Comparison of ENCODE assay signal across 8 cellular contexts in the genomic region with DNA sequence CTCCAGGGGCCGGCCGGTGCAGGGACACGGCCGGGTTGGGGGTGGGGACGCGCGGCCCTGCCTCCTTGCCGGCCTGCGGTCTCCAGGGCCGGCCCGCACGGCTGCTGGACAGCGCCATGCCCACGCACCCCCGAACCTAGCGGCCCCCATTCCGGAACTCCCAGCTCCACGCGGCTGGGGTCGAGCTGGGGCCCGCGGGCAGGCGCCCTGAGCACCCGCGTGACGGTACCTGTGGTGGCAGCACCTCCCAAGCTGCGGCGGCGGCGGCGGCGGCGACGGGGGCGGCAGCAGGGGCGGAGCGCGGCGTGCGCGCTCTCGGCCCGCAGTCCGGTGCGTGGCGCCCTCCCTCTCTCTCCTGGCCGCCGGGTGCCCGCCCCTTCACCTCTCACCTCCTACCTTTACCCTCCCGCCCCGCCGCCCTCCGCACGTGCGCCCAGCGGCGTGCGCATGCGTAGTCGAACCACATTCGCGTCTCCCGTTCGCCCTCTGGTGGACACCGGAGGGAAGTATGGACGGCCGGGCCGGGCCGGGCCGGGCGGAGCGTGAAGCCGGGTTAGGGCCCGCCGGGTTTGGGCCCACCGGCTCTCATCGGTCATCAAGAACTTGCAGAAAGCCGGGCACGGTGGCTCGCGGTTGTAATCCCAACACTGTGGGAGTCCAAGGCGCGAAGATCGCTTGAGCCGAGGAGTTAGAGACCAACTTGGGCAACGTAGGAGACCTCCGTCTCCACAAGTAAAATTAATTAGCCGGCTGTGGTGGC. TPM values are rescaled to one million over a fixed set of nuclear protein-coding genes. Genes with fewer than 3 reads are reported as not detected.
DNase-seq lines count a peak whose midpoint lies in the region; ATAC-seq and TF ChIP-seq lines count a peak whose summit lies in the region.

A gene (minus strand): TSS at position 372 of the 760 bp plus-strand sequence. CDS start 32,948 bp downstream, outside the sequence.

- intact Hi-C loops in left lung (cut with DNase I), result loop anchor here (5.0 to 10.0 kb wide), 2 partner anchors 51 to 53 kb away; no protein-coding TSS in a partner anchor

- no peaks in the 10 kb centered on the region for H3K27me3 ChIP-seq in left lung

- DNase-seq in GM19240 (ENCODE audit: insufficient read length, low spot score) (peak; percentile 77), NCI-H748 (lab: John Stamatoyannopoulos, UW; ENCODE audit: unreplicated experiment) (peak; percentile 82), dedifferentiated amniotic fluid mesenchymal stem cell (ENCODE audit: extremely low spot score) (peak; percentile 42), left lung (peak; percentile 93 to 97)
- peak; percentile 96 for DNase-seq in activated CD4-positive, alpha-beta T cell treated with anti-CD3 and anti-CD28 coated beads, Interleukin-2, amount 50 U/mL, for 1 hour
- peak; percentile 94 for DNase-seq in stimulated activated CD4-positive, alpha-beta T cell treated with anti-CD3 and anti-CD28 coated beads, Interleukin-2, amount 100 ng/mL, for 4 hours (ENCODE audit: low read depth)

- peak within 1 kb of the TSS; percentile 94 for H3K27ac ChIP-seq in C4-2B
- H3K27ac ChIP-seq in left lung, result peak within 1 kb of the TSS; percentile 65 to 81

- peak within 1 kb of the TSS; percentile 92 to 96 for H3K4me3 ChIP-seq in left lung

- ATAC-seq in HG03457 (IDR thresholded peaks at IDR 0.05; ENCODE audit: unreplicated experiment) (peak; percentile 83), left lung (peak; percentile 96)

- no peaks in the 10 kb centered on the region for H3K9me3 ChIP-seq in left lung

- H3K4me1 ChIP-seq in left lung, result peaks cover 0 to 29% of the 10 kb centered on the region in 2 donors

- TF ChIP-seq CTCF in C4-2B (conservative IDR thresholded peaks at IDR 0.05) (peak; percentile 93), left lung (IDR thresholded peaks at IDR 0.05) (peak; percentile 94 to 97)

- no peaks in the 10 kb centered on the region for H3K36me3 ChIP-seq in left lung

RNA-seq across cellular contexts. Expression of the gene that starts here (rescaled TPM):
- 10 to 100 TPM; 68.6 to 84.3 TPM for total RNA-seq in left lung

Comparison
In these comparisons a context has a peak if more than half of its experiments do, and no peak if none do; other contexts are left out.
1. Peak in every context shown above with its lines: DNase-seq, ATAC-seq, H3K4me3 ChIP-seq and H3K27ac ChIP-seq.
2. DNase-seq: peak in every context shown above with its lines; median percentile 96 in activated CD4-positive, alpha-beta T cell treated with anti-CD3 and anti-CD28 coated beads, Interleukin-2, amount 50 U/mL, for 1 hour; 95 in left lung; 94 in stimulated activated CD4-positive, alpha-beta T cell treated with anti-CD3 and anti-CD28 coated beads, Interleukin-2, amount 100 ng/mL, for 4 hours; 82 in NCI-H748; 77 in GM19240; 42 in dedifferentiated amniotic fluid mesenchymal stem cell.